Comparison of ENCODE assay signal across 10 cellular contexts in genomic region chr11:94780432-94780831, GRCh38. TPM values are rescaled to one million over a fixed set of nuclear protein-coding genes. Genes with fewer than 3 reads are reported as not detected.
DNase-seq lines count a peak whose midpoint lies in the region; ATAC-seq, FAIRE-seq and TF ChIP-seq lines count a peak whose summit lies in the region.
"Had no signal": no experiment of that assay in that cellular context is flagged by ENCODE, and none has a peak within 500 bp of the region (broad histone marks: within the 10 kb centered on the region; RNA-seq: fewer than 3 reads in every experiment).

No MANE protein-coding gene starts in this region.

- ATAC-seq in CD4-positive, CD25-positive, alpha-beta regulatory T cell (ENCODE audit: low read depth in 2 of 2) = no peak
- ATAC-seq in stimulated activated memory B cell treated with anti-CD40 and anti-IgM and Interleukin-4, amounts not matched to agents 10 μg/mL and 1 μg/mL and 100 μg/mL, for 72 hours = no peak

- DNase-seq in CD4-positive, CD25-positive, alpha-beta regulatory T cell = no peak
- DNase-seq in MM.1S = peak; percentile 19
- peak; percentile 33 for DNase-seq in endothelial cell of umbilical vein (ENCODE audit: low read depth, low spot score)
- DNase-seq in HAP-1 (ENCODE audit: low spot score in 2 of 2) = no peak
- DNase-seq in posterior cingulate gyrus = no peak
- no peak for DNase-seq in activated effector memory CD4-positive, alpha-beta T cell treated with Interleukin-2 at 50 U/mL for 16 hours
- DNase-seq: activated CD8-positive, alpha-beta memory T cell treated with anti-CD3 and anti-CD28 coated beads for 24 hours; NCI-H524 had no signal

- peaks cover 10% of the 10 kb centered on the region; the same call in 1 of the 2 replicates for H3F3A ChIP-seq in MM.1S (ENCODE audit: insufficient read depth, low read length)

- no peak overlapping the region for H3K27ac Mint-ChIP-seq in CD4-positive, CD25-positive, alpha-beta regulatory T cell
- no peak overlapping the region for H3K27ac Mint-ChIP-seq in stimulated activated memory B cell treated with anti-CD40 and anti-IgM and Interleukin-4, amounts not matched to agents 10 μg/mL and 1 μg/mL and 100 μg/mL, for 72 hours

- H3K27me3 ChIP-seq in CD4-positive, CD25-positive, alpha-beta regulatory T cell (ENCODE audit: control insufficient read depth, insufficient read depth, low read length) = peaks cover 24% of the 10 kb centered on the region
- H3K27me3 ChIP-seq in MM.1S (replicated peaks; ENCODE audit: insufficient read depth, low read length) (no peaks in the 10 kb centered on the region), endothelial cell of umbilical vein (ENCODE audit: control insufficient read depth in 2 of 2, insufficient read depth in 2 of 2, low read length in 2 of 2) (no peaks in the 10 kb centered on the region), parathyroid adenoma (ENCODE audit: control insufficient read depth, insufficient read depth, low read length) (no peaks in the 10 kb centered on the region), HAP-1 (ENCODE audit: low read depth) (no peaks in the 10 kb centered on the region)

- no peak overlapping the region for H2AFZ ChIP-seq in MM.1S (ENCODE audit: low read length)
- H2AFZ ChIP-seq in endothelial cell of umbilical vein (ENCODE audit: low read depth, low read length) = no peak overlapping the region
- no peak overlapping the region for H2AFZ ChIP-seq in parathyroid adenoma

- peaks cover 29% of the 10 kb centered on the region for H3K27me3 Mint-ChIP-seq in CD4-positive, CD25-positive, alpha-beta regulatory T cell
- H3K27me3 Mint-ChIP-seq in stimulated activated memory B cell treated with anti-CD40 and anti-IgM and Interleukin-4, amounts not matched to agents 10 μg/mL and 1 μg/mL and 100 μg/mL, for 72 hours = peaks cover 37% of the 10 kb centered on the region

- FAIRE-seq in endothelial cell of umbilical vein (lab: Jason Lieb, UNC) = no peak

- H3K27ac ChIP-seq in CD4-positive, CD25-positive, alpha-beta regulatory T cell (ENCODE audit: insufficient read depth, low read length, poor library complexity, severe bottlenecking) = no peak overlapping the region
- peak overlapping the region; percentile 4; the same call in 1 of the 2 replicates for H3K27ac ChIP-seq in MM.1S (ENCODE audit: low read length)
- H3K27ac ChIP-seq in endothelial cell of umbilical vein (ENCODE audit: insufficient read depth, low read depth, low read length) = no peak overlapping the region
- H3K27ac ChIP-seq in parathyroid adenoma = peak overlapping the region; percentile 47

- H3K9me2 ChIP-seq in MM.1S (replicated peaks; ENCODE audit: insufficient read depth, low read length) = no peaks in the 10 kb centered on the region

- CTCF ChIA-PET in endothelial cell of umbilical vein (lab: Charles Lee) = interaction anchor here (0.6 to 1.4 kb wide), 9 partner anchors 8 to 172 kb away, joined by 3 to 7 read pairs (median 4); no protein-coding TSS in a partner anchor

- H3K9ac ChIP-seq in MM.1S (ENCODE audit: low read length) = no peak overlapping the region
- H3K9ac ChIP-seq in endothelial cell of umbilical vein (replicated peaks; ENCODE audit: extremely low read depth, insufficient read depth, low read length) = no peak overlapping the region
- H3K9ac ChIP-seq in parathyroid adenoma = no peak overlapping the region

- intact Hi-C loops in endothelial cell of umbilical vein (cut with micrococcal nuclease) (no loop called here), posterior cingulate gyrus (cut with DNase I) (loop anchor here (10.0 kb wide), 1 partner anchor 114 kb away; no protein-coding TSS in a partner anchor)

- H3K4me3 Mint-ChIP-seq in CD4-positive, CD25-positive, alpha-beta regulatory T cell = peak overlapping the region in 1 of 4 donors; percentile 25
- no peak overlapping the region for H3K4me3 Mint-ChIP-seq in stimulated activated memory B cell treated with anti-CD40 and anti-IgM and Interleukin-4, amounts not matched to agents 10 μg/mL and 1 μg/mL and 100 μg/mL, for 72 hours

- in situ Hi-C loops in HAP-1 (cut with MboI; ENCODE audit: low sequenced_read_pairs) = no loop called here

- H3K4me3 ChIP-seq in CD4-positive, CD25-positive, alpha-beta regulatory T cell (ENCODE audit: low read depth, low read length) = peak overlapping the region; percentile 33
- H3K4me3 ChIP-seq in MM.1S (ENCODE audit: low read length) (peak overlapping the region; percentile 18; the same call in 1 of the 2 replicates), endothelial cell of umbilical vein (replicated peaks in 1 of 3; ENCODE audit: insufficient read depth in 1 of 3, low read depth in 1 of 3, low read length in 3 of 3) (peak overlapping the region in 1 of 3 experiments; percentile 27), parathyroid adenoma (ENCODE audit: low read depth, low read length) (no peak overlapping the region), HAP-1 (no peak overlapping the region)

- H4K20me1 ChIP-seq in MM.1S (ENCODE audit: insufficient read depth, low read length) (no peaks in the 10 kb centered on the region; the same call in 1 of the 2 replicates), endothelial cell of umbilical vein (replicated peaks; ENCODE audit: control insufficient read depth, extremely low read depth, insufficient read depth, low read length) (peaks cover 2% of the 10 kb centered on the region)

- no peaks in the 10 kb centered on the region for H3K9me3 Mint-ChIP-seq in CD4-positive, CD25-positive, alpha-beta regulatory T cell
- no peaks in the 10 kb centered on the region for H3K9me3 Mint-ChIP-seq in stimulated activated memory B cell treated with anti-CD40 and anti-IgM and Interleukin-4, amounts not matched to agents 10 μg/mL and 1 μg/mL and 100 μg/mL, for 72 hours

- TF ChIP-seq POLR2A in endothelial cell of umbilical vein (IDR thresholded peaks at IDR 0.05; ENCODE audit: low read depth, low read length) = no peak

- H3K79me2 ChIP-seq in MM.1S (ENCODE audit: low read length) = peaks cover 71% of the 10 kb centered on the region
- peaks cover 85% of the 10 kb centered on the region for H3K79me2 ChIP-seq in endothelial cell of umbilical vein (ENCODE audit: control insufficient read depth, insufficient read depth, low read length)
- H3K79me2 ChIP-seq in parathyroid adenoma = peaks cover 5% of the 10 kb centered on the region

- POLR2A ChIA-PET in endothelial cell of umbilical vein (lab: Charles Lee) = no interaction called here

- dilution Hi-C loops in endothelial cell of umbilical vein (cut with MboI; ENCODE audit: extremely low pct_ligation_motif_present, low sequenced_read_pairs) = no loop called here

- no peaks in the 10 kb centered on the region for H3K9me3 ChIP-seq in CD4-positive, CD25-positive, alpha-beta regulatory T cell (ENCODE audit: control insufficient read depth in 2 of 2, low read length in 2 of 2)
- no peaks in the 10 kb centered on the region for H3K9me3 ChIP-seq in MM.1S (replicated peaks; ENCODE audit: insufficient read depth, low read length)
- no peaks in the 10 kb centered on the region for H3K9me3 ChIP-seq in endothelial cell of umbilical vein (replicated peaks; ENCODE audit: control insufficient read depth, insufficient read depth, low read length)
- H3K9me3 ChIP-seq in parathyroid adenoma (ENCODE audit: control insufficient read depth, low read length) = no peaks in the 10 kb centered on the region
- H3K9me3 ChIP-seq in HAP-1 = no peaks in the 10 kb centered on the region

- no peak for TF ChIP-seq CTCF in MM.1S (IDR thresholded peaks at IDR 0.05; ENCODE audit: low read length)
- no peak for TF ChIP-seq CTCF in endothelial cell of umbilical vein (IDR thresholded peaks at IDR 0.05; ENCODE audit: extremely low read depth in 1 of 2, insufficient read depth in 1 of 2, low read depth in 1 of 2, low read length in 2 of 2)
- TF ChIP-seq CTCF in parathyroid adenoma (IDR thresholded peaks at IDR 0.05) = no peak

- H3K9me1 ChIP-seq in endothelial cell of umbilical vein (replicated peaks; ENCODE audit: control insufficient read depth, extremely low read depth, insufficient read depth, low read length) = no peaks in the 10 kb centered on the region

- H3K4me1 Mint-ChIP-seq in CD4-positive, CD25-positive, alpha-beta regulatory T cell = peaks cover 0 to 9% (median 4%) of the 10 kb centered on the region in 4 donors
- H3K4me1 Mint-ChIP-seq in stimulated activated memory B cell treated with anti-CD40 and anti-IgM and Interleukin-4, amounts not matched to agents 10 μg/mL and 1 μg/mL and 100 μg/mL, for 72 hours = no peaks in the 10 kb centered on the region

- no peaks in the 10 kb centered on the region for H3K4me1 ChIP-seq in CD4-positive, CD25-positive, alpha-beta regulatory T cell (ENCODE audit: control insufficient read depth, insufficient read depth, low read length, poor library complexity, severe bottlenecking)
- H3K4me1 ChIP-seq in MM.1S (ENCODE audit: low read length) (peaks cover 9% of the 10 kb centered on the region), endothelial cell of umbilical vein (ENCODE audit: control insufficient read depth, extremely low read depth, insufficient read depth, low read length) (peaks cover 34% of the 10 kb centered on the region), parathyroid adenoma (peaks cover 8% of the 10 kb centered on the region), HAP-1 (peaks cover 32% of the 10 kb centered on the region)

- no peaks in the 10 kb centered on the region for H3K36me3 ChIP-seq in CD4-positive, CD25-positive, alpha-beta regulatory T cell (ENCODE audit: control insufficient read depth, insufficient read depth, low read length)
- H3K36me3 ChIP-seq in MM.1S (replicated peaks; ENCODE audit: insufficient read depth, low read length) (no peaks in the 10 kb centered on the region), endothelial cell of umbilical vein (ENCODE audit: control insufficient read depth in 2 of 2, extremely low read depth in 1 of 2, insufficient read depth in 2 of 2, low read length in 2 of 2) (no peaks in the 10 kb centered on the region), parathyroid adenoma (ENCODE audit: control insufficient read depth, insufficient read depth, low read length) (no peaks in the 10 kb centered on the region), HAP-1 (replicated peaks) (no peaks in the 10 kb centered on the region)

- H3K4me2 ChIP-seq in MM.1S (ENCODE audit: low read depth, low read length) (peak overlapping the region; percentile 48), endothelial cell of umbilical vein (ENCODE audit: insufficient read depth, low read length) (peak overlapping the region; percentile 86), parathyroid adenoma (ENCODE audit: low read length) (peak overlapping the region; percentile 45)

- BruUV-seq in endothelial cell of umbilical vein (replicated peaks; lab: Mats Ljungman, UMichigan) = no TSS peak

- H3K36me3 Mint-ChIP-seq in CD4-positive, CD25-positive, alpha-beta regulatory T cell = no peaks in the 10 kb centered on the region
- H3K36me3 Mint-ChIP-seq in stimulated activated memory B cell treated with anti-CD40 and anti-IgM and Interleukin-4, amounts not matched to agents 10 μg/mL and 1 μg/mL and 100 μg/mL, for 72 hours = no peaks in the 10 kb centered on the region

RNA-seq across cellular contexts. Expression of gene AMOTL1, which starts 12.3 kb away (rescaled TPM):
- 0.59 TPM for total RNA-seq in CD4-positive, CD25-positive, alpha-beta regulatory T cell
- under 1 TPM in 3 of 4 donors, not detected in 1; 0.20 to 0.67 (median 0.22) TPM for polyA plus RNA-seq in CD4-positive, CD25-positive, alpha-beta regulatory T cell
- total RNA-seq in endothelial cell of umbilical vein = 37.8 and 41.8 TPM in 2 replicates
- polyA plus RNA-seq in endothelial cell of umbilical vein = 11.3 and 12.5 TPM in 2 replicates
- polyA plus RNA-seq in endothelial cell of umbilical vein (2011; cell fraction: cytosol; rRNA removed) = 13.8 and 14.8 TPM in 2 replicates
- 19.8 and 22.7 TPM in 2 replicates for polyA plus RNA-seq in endothelial cell of umbilical vein (2011; cell fraction: nucleus; rRNA removed)
- polyA plus RNA-seq in endothelial cell of umbilical vein (2012) = 24.6 and 26.3 TPM in 2 replicates
- polyA minus RNA-seq in endothelial cell of umbilical vein = 38.8 and 39.2 TPM in 2 replicates
- polyA minus RNA-seq in endothelial cell of umbilical vein (2011; cell fraction: cytosol; rRNA and poly(A)+ RNA removed) = 10.3 TPM
- 35.5 and 46.7 TPM in 2 replicates for polyA minus RNA-seq in endothelial cell of umbilical vein (2011; cell fraction: nucleus; rRNA and poly(A)+ RNA removed)

Comparison
In these comparisons a context has a peak if more than half of its experiments do, and no peak if none do; other contexts are left out.
1. DNase-seq: peak in MM.1S (single experiment) and endothelial cell of umbilical vein (single experiment); none in CD4-positive, CD25-positive, alpha-beta regulatory T cell (0 of 3), HAP-1 (0 of 2), posterior cingulate gyrus (0 of 10) and activated effector memory CD4-positive, alpha-beta T cell treated with Interleukin-2 at 50 U/mL for 16 hours (single experiment).
2. H3K27ac ChIP-seq: peak in MM.1S (single experiment) and parathyroid adenoma (single experiment); none in CD4-positive, CD25-positive, alpha-beta regulatory T cell (single experiment) and endothelial cell of umbilical vein (single experiment).
3. H3K4me3 ChIP-seq: peak in CD4-positive, CD25-positive, alpha-beta regulatory T cell (single experiment) and MM.1S (single experiment); none in parathyroid adenoma (single experiment) and HAP-1 (single experiment).
4. RNA of gene AMOTL1, which starts 12.3 kb away (total RNA-seq): 37.8 to 41.8 TPM in endothelial cell of umbilical vein; 0.59 TPM in CD4-positive, CD25-positive, alpha-beta regulatory T cell (single experiment); every median in the first group is over 10 times any median in the second.
5. Peak in every context shown above with its lines, with median percentiles within 50 percentile points of each other: H3K4me2 ChIP-seq.